In genomic region chr10:71213127-71213616, GRCh38 we compare ENCODE assay signal across 8 cellular contexts. TPM values are rescaled to one million over a fixed set of nuclear protein-coding genes. Genes with fewer than 3 reads are reported as not detected.
DNase-seq lines count a peak whose midpoint lies in the region; ATAC-seq and TF ChIP-seq lines count a peak whose summit lies in the region.

No MANE protein-coding gene starts in this region.

- peaks cover 25% of the 10 kb centered on the region for H3K4me1 ChIP-seq in adipocyte (ENCODE audit: control insufficient read depth, insufficient read depth, low read length)
- H3K4me1 ChIP-seq in heart right ventricle, result peaks cover 15 to 74% (median 57%) of the 10 kb centered on the region in 9 donors
- peaks cover 6% of the 10 kb centered on the region for H3K4me1 ChIP-seq in parathyroid adenoma

- peak overlapping the region; percentile 72 for H2AFZ ChIP-seq in parathyroid adenoma

- intact Hi-C loops in Right ventricle myocardium inferior (cut with DNase I) (loop anchor here (2.0 to 5.0 kb wide), 2 partner anchors 50 to 146 kb away; no protein-coding TSS in a partner anchor), cardiac septum (cut with DNase I) (loop anchor here (2.0 to 5.0 kb wide), 2 partner anchors 34 to 56 kb away; no protein-coding TSS in a partner anchor), heart right ventricle (cut with DNase I) (loop anchor here in 7 of 10 donors (2.0 to 10.0 kb wide), 8 partner anchors 22 to 288 kb away; no protein-coding TSS in a partner anchor)

- H3K4me2 ChIP-seq in parathyroid adenoma (ENCODE audit: low read length), result peak overlapping the region; percentile 94

- no peak for TF ChIP-seq CTCF in heart right ventricle (IDR thresholded peaks at IDR 0.05)
- no peak for TF ChIP-seq CTCF in parathyroid adenoma (IDR thresholded peaks at IDR 0.05)

- H3K4me3 ChIP-seq in adipocyte (ENCODE audit: low read length) (peak overlapping the region; percentile 90), heart right ventricle (peak overlapping the region; percentile 62 to 98 (median 82)), parathyroid adenoma (ENCODE audit: low read depth, low read length) (peak overlapping the region; percentile 46)

- H3K9me3 ChIP-seq in adipocyte (ENCODE audit: control insufficient read depth, low read length) (no peaks in the 10 kb centered on the region), heart right ventricle (no peaks in the 10 kb centered on the region), parathyroid adenoma (ENCODE audit: control insufficient read depth, low read length) (no peaks in the 10 kb centered on the region)

- ATAC-seq in Right ventricle myocardium inferior (peak; percentile 3), heart right ventricle (peak in 7 of 8 donors; percentile 1 to 21 (median 6)), GM19467 (IDR thresholded peaks at IDR 0.05; ENCODE audit: unreplicated experiment) (no peak), GM21737 (IDR thresholded peaks at IDR 0.05; ENCODE audit: unreplicated experiment) (no peak)

- H3K36me3 ChIP-seq in adipocyte (ENCODE audit: control insufficient read depth, insufficient read depth, low read length, severe bottlenecking) (no peaks in the 10 kb centered on the region), heart right ventricle (no peaks in the 10 kb centered on the region), parathyroid adenoma (ENCODE audit: control insufficient read depth, insufficient read depth, low read length) (no peaks in the 10 kb centered on the region)

- peak overlapping the region; percentile 61 to 96 (median 93) for H3K27ac ChIP-seq in heart right ventricle
- H3K27ac ChIP-seq in parathyroid adenoma, result no peak overlapping the region

- H3K27me3 ChIP-seq in adipocyte (replicated peaks; ENCODE audit: control insufficient read depth, insufficient read depth, low read length) (peaks cover 25% of the 10 kb centered on the region), heart right ventricle (peaks cover 0 to 90% (median 10%) of the 10 kb centered on the region in 7 donors), parathyroid adenoma (ENCODE audit: control insufficient read depth, insufficient read depth, low read length) (peaks cover 3% of the 10 kb centered on the region)

- DNase-seq in Right ventricle myocardium inferior (ENCODE audit: missing footprints) (no peak), cardiac septum (ENCODE audit: low spot score) (no peak), NCI-H510A (lab: John Stamatoyannopoulos, UW) (peak; percentile 86), adipocyte (ENCODE audit: low read depth) (peak; percentile 79), heart right ventricle (peak in 1 of 2 donors; percentile 50)

- H3K9ac ChIP-seq in adipocyte (ENCODE audit: low read length) (peak overlapping the region; percentile 89), parathyroid adenoma (no peak overlapping the region)

- 0 to 1% methylated on average over 36 of the region's 36 CpGs for WGBS in heart right ventricle, 2 donors

- no peaks in the 10 kb centered on the region for H3K79me2 ChIP-seq in parathyroid adenoma

RNA-seq across cellular contexts. Expression of gene UNC5B, which starts 0.8 kb away (rescaled TPM):
- total RNA-seq in Right ventricle myocardium inferior (13.1 TPM), cardiac septum (22.4 TPM), heart right ventricle (10 to 100 TPM in 9 of 10 donors, 1 to 10 TPM in 1; 9.0 to 20.6 (median 12.5) TPM)
- 1 to 10 TPM; 3.3 to 5.9 TPM for polyA plus RNA-seq in heart right ventricle

Comparison
In these comparisons a context has a peak if more than half of its experiments do, and no peak if none do; other contexts are left out.
1. ATAC-seq: peak in Right ventricle myocardium inferior (single experiment) and heart right ventricle (7 of 8); none in GM19467 (single experiment) and GM21737 (single experiment).
2. DNase-seq: peak in NCI-H510A (single experiment) and adipocyte (single experiment); none in Right ventricle myocardium inferior (single experiment) and cardiac septum (single experiment).
3. Peak in every context shown above with its lines, with median percentiles within 50 percentile points of each other: H3K4me3 ChIP-seq.